Comparison of ENCODE assay signal across 23 cellular contexts in the genomic region with DNA sequence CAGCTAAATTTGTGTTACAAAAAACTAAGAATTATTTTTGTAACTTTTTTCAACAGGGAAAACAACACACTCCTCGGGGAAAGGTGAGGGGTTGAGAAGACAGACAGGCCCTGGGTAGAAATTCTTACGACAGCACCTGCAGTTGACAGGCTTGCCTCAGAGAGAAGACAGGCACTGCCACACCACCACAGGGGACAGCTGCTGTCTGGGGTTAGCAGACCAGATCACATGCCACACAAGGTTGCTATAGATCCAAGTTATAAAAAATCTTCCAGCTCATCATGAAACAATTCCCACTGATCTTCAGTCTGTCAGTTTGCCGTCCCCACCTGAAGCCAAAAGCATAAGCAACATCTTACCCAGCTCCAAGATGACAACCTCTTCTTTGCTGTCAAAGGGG.
DNase-seq lines count a peak whose midpoint lies in the region; ATAC-seq and TF ChIP-seq lines count a peak whose summit lies in the region.
"Had no signal": no experiment of that assay in that cellular context is flagged by ENCODE, and none has a peak within 500 bp of the region (broad histone marks: within the 10 kb centered on the region; RNA-seq: fewer than 3 reads in every experiment).

No MANE protein-coding gene starts in this region.

- no peaks in the 10 kb centered on the region for H3K27me3 ChIP-seq in gastrocnemius medialis
- H3K27me3 ChIP-seq: BE2C had no signal

- ATAC-seq in gastrocnemius medialis, result peak; percentile 82 to 93
- ATAC-seq: A549, GM12878 had no signal

- in situ Hi-C loops in gastrocnemius medialis (cut with MboI; ENCODE audit: low sequenced_read_pairs in 4 of 4), result no loop called here

- peaks cover 6 to 10% of the 10 kb centered on the region in 2 donors for H3K4me1 ChIP-seq in gastrocnemius medialis
- H3K4me1 ChIP-seq: A549; BE2C; BLaER1 treated with 17β-estradiol and CSF1 and Interleukin-3, amounts not matched to agents 10 nM and 100 nM had no signal

- DNase-seq in LHCN-M2 (ENCODE audit: low read depth) (peak; percentile 1), myocyte (ENCODE audit: low read depth) (peak; percentile 69), gastrocnemius medialis (peak; percentile 48 to 77), NCI-H2171 treated with DMSO at 0.1 percent for 48 hours (lab: John Stamatoyannopoulos, UW) (no peak), cerebellar cortex (ENCODE audit: low spot score) (no peak), RPMI8226 (no peak), LoVo (ENCODE audit: low spot score) (no peak)
- DNase-seq: 8988T; ACHN; AML-193; BE2C; CD4-positive, alpha-beta T cell; CD8-positive, alpha-beta memory T cell; DMS 273 treated with DMSO at 0.1 percent for 48 hours; DMS79; EL; GDM1; GM23248; H7; HCEC 1CT had no signal

- H3K27ac ChIP-seq in gastrocnemius medialis, result peak overlapping the region; percentile 72 to 81 (median 75)
- H3K27ac ChIP-seq: A549; BLaER1 treated with 17β-estradiol and CSF1 and Interleukin-3, amounts not matched to agents 10 nM and 100 nM; GM23248 had no signal

- TF ChIP-seq CTCF in gastrocnemius medialis (IDR thresholded peaks at IDR 0.05 in 4 of 5, conservative IDR thresholded peaks at IDR 0.05 in 1 of 5), result no peak

- H3K4me3 ChIP-seq in gastrocnemius medialis, result no peak overlapping the region
- H3K4me3 ChIP-seq: A549; BLaER1 treated with 17β-estradiol and CSF1 and Interleukin-3, amounts not matched to agents 10 nM and 100 nM; GM12878; GM23248 had no signal

- intact Hi-C loops in gastrocnemius medialis (cut with DNase I; ENCODE audit: low total_unique reads), result loop anchor here (2.0 to 10.0 kb wide), 2 partner anchors 74 to 132 kb away; no protein-coding TSS in a partner anchor

- H3K9me3 ChIP-seq in gastrocnemius medialis, result no peaks in the 10 kb centered on the region
- H3K9me3 ChIP-seq: A549, BE2C had no signal

- H3K36me3 ChIP-seq in gastrocnemius medialis, result no peaks in the 10 kb centered on the region
- H3K36me3 ChIP-seq: BE2C had no signal

- no peak for TF ChIP-seq POLR2A in gastrocnemius medialis (IDR thresholded peaks at IDR 0.05)

Comparison
In these comparisons a context has a peak if more than half of its experiments do, and no peak if none do; other contexts are left out.
1. DNase-seq: peak in LHCN-M2 (single experiment), myocyte (single experiment) and gastrocnemius medialis (2 of 2); none in NCI-H2171 treated with DMSO at 0.1 percent for 48 hours (single experiment), cerebellar cortex (single experiment), RPMI8226 (single experiment) and LoVo (single experiment).